Comparison of ENCODE assay signal across 9 cellular contexts in genomic region chr3:184289426-184289938, GRCh38. TPM values are rescaled to one million over a fixed set of nuclear protein-coding genes. Genes with fewer than 3 reads are reported as not detected.
DNase-seq lines count a peak whose midpoint lies in the region; ATAC-seq, FAIRE-seq and TF ChIP-seq lines count a peak whose summit lies in the region.
"Had no signal": no experiment of that assay in that cellular context is flagged by ENCODE, and none has a peak within 500 bp of the region (broad histone marks: within the 10 kb centered on the region; RNA-seq: fewer than 3 reads in every experiment).

No MANE protein-coding gene starts in this region.

- no peaks in the 10 kb centered on the region for H3K9me2 ChIP-seq in GM23248 (ENCODE audit: insufficient read depth)

- H3K4me3 ChIP-seq in AG09309 (ENCODE audit: control insufficient read depth, low read depth, low read length) = no peak overlapping the region
- H3K4me3 ChIP-seq in GM23248 = no peak overlapping the region
- H3K4me3 ChIP-seq in HepG2 (replicated peaks in 1 of 3; ENCODE audit: insufficient read depth in 1 of 3, low read depth in 2 of 3, low read length in 3 of 3) = no peak overlapping the region
- H3K4me3 ChIP-seq: ovary had no signal

- peak; percentile 74 for TF ChIP-seq RAD21 in HepG2 (CRISPR knock-in tag; IDR thresholded peaks at IDR 0.05)

- FAIRE-seq in HepG2 (lab: Jason Lieb, UNC) = peak; percentile 57

- H2AFZ ChIP-seq in GM23248 (no peak overlapping the region), HepG2 (ENCODE audit: low read length) (no peak overlapping the region)

- H3K27me3 ChIP-seq in GM23248 (replicated peaks; ENCODE audit: insufficient read depth) = no peaks in the 10 kb centered on the region
- H3K27me3 ChIP-seq in HepG2 (ENCODE audit: control insufficient read depth in 1 of 2, insufficient read depth in 2 of 2, low read length in 2 of 2) = peaks cover 3 to 24% of the 10 kb centered on the region in 2 experiments; a peak in 3 of 5 replicates
- H3K27me3 ChIP-seq: ovary had no signal

- no peaks in the 10 kb centered on the region for H3F3A ChIP-seq in GM23248 (ENCODE audit: insufficient read depth)

- POLR2A ChIA-PET in HepG2 (lab: Yijun Ruan, JAX) = no interaction called here

- no peak for TF ChIP-seq POLR2A in HepG2 (IDR thresholded peaks at IDR 0.05; ENCODE audit: insufficient read depth in 1 of 2, low read depth in 2 of 2, low read length in 2 of 2)

- in situ Hi-C loops in GM23248 (cut with MboI) = loop anchor here (10.0 kb wide), 1 partner anchor 395 kb away; no protein-coding TSS in a partner anchor
- in situ Hi-C loops in HepG2 (cut with HindIII; ENCODE audit: extremely low pct_ligation_motif_present, low pct_unique_long_range_greater_than_20kb) = no loop called here

- H4K20me1 ChIP-seq in GM23248 (ENCODE audit: insufficient read depth) (no peaks in the 10 kb centered on the region), HepG2 (ENCODE audit: insufficient read depth, low read length) (0 out of 2 replicates have a peak, but pooled peaks cover 3% of the 10 kb centered on the region)

- no peak overlapping the region for H3K27ac ChIP-seq in GM23248
- H3K27ac ChIP-seq in HepG2 (ENCODE audit: extremely low read length, insufficient read depth, low read length) = no peak overlapping the region
- H3K27ac ChIP-seq: ovary had no signal

- intact Hi-C loops in HepG2 (cut with micrococcal nuclease; ENCODE audit: unreplicated experiment) = loop anchor here (1.0 to 10.0 kb wide), 3 partner anchors 39 to 392 kb away; partner anchors contain the start of gene VWA5B2

- H3K9me3 ChIP-seq in GM23248 (ENCODE audit: low read depth) = no peaks in the 10 kb centered on the region
- no peaks in the 10 kb centered on the region for H3K9me3 ChIP-seq in HepG2 (ENCODE audit: low read length)
- H3K9me3 ChIP-seq: ovary had no signal

- no peak for TF ChIP-seq EP300 in HepG2 (IDR thresholded peaks at IDR 0.05; ENCODE audit: low read depth in 2 of 2, low read length in 2 of 2)
- no peak for TF ChIP-seq EP300 in HepG2 (CRISPR knock-in tag; IDR thresholded peaks at IDR 0.05; ENCODE audit: borderline replicate concordance)

- H3K79me2 ChIP-seq in GM23248 (ENCODE audit: insufficient read depth) (no peaks in the 10 kb centered on the region), HepG2 (ENCODE audit: insufficient read depth, low read length) (no peaks in the 10 kb centered on the region)

- TF ChIP-seq CTCF in AG09309 (IDR thresholded peaks at IDR 0.05; ENCODE audit: control insufficient read depth, insufficient read depth, low read depth, low read length, missing control alignments) (peak; percentile 70), HepG2 (CRISPR knock-in tag; IDR thresholded peaks at IDR 0.05) (peak; percentile 89)

- H3K4me2 ChIP-seq in GM23248 (ENCODE audit: unreplicated experiment) (no peak overlapping the region), HepG2 (ENCODE audit: low read depth, low read length) (no peak overlapping the region)

- 7 to 8% methylated on average over 10 of the region's 10 CpGs for WGBS in GM23248 (ENCODE audit: low coverage in 1 of 2, low lambda C conversion rate in 2 of 2, missing lambda C conversion rate in 2 of 2), 2 experiments
- 3% methylated on average over 9 of the region's 10 CpGs for WGBS in HepG2 (ENCODE audit: low lambda C conversion rate)

- H3K36me3 ChIP-seq in GM23248 (ENCODE audit: low read depth) (no peaks in the 10 kb centered on the region), HepG2 (replicated peaks in 1 of 2; ENCODE audit: control insufficient read depth in 1 of 2, insufficient read depth in 2 of 2, low read length in 2 of 2) (no peaks in the 10 kb centered on the region)
- H3K36me3 ChIP-seq: ovary had no signal

- H3K4me1 ChIP-seq in GM23248 (ENCODE audit: insufficient read depth) = no peaks in the 10 kb centered on the region
- H3K4me1 ChIP-seq in HepG2 (ENCODE audit: insufficient read depth, low read length) = peaks cover 44% of the 10 kb centered on the region

- CTCF ChIA-PET in HepG2 (lab: Yijun Ruan, JAX; ENCODE audit: low intra/inter-chr PET ratio, low total read pairs) = interaction anchor here (1.0 to 1.6 kb wide), 2 partner anchors 62 to 144 kb away, joined by 3 read pairs; no protein-coding TSS in a partner anchor

- DNase-seq in AG09309 (ENCODE audit: low read depth) = no peak
- DNase-seq in GM23248 = peak; percentile 65
- peak; percentile 75 for DNase-seq in NCI-H345 (lab: John Stamatoyannopoulos, UW)
- DNase-seq in activated CD4-positive, CD25-positive, alpha-beta regulatory T cell treated with anti-CD3 and anti-CD28 coated beads, Interleukin-2, amount 50 U/mL, for 72 hours = peak; percentile 64
- DNase-seq in cerebellum (ENCODE audit: low spot score) = peak; percentile 65
- DNase-seq in HepG2 (ENCODE audit: low spot score) = no peak
- DNase-seq in stimulated activated CD8-positive, alpha-beta memory T cell treated with anti-CD3 and anti-CD28 coated beads, Interleukin-15, amount 100 ng/mL, for 4 hours (ENCODE audit: low read depth in 2 of 2) = peak; percentile 22 to 24

- peak; percentile 34 for ATAC-seq in HepG2
- no peak for ATAC-seq in HG02973 (IDR thresholded peaks at IDR 0.05; ENCODE audit: unreplicated experiment)

- H3K9ac ChIP-seq in GM23248 (no peak overlapping the region), HepG2 (ENCODE audit: insufficient read depth, low read depth, low read length) (no peak overlapping the region)

- no TSS peak for BruUV-seq in HepG2 (replicated peaks; lab: Mats Ljungman, UMichigan)

RNA-seq across cellular contexts. Expression of gene PSMD2, which starts 9.6 kb away (rescaled TPM):
- total RNA-seq in GM23248 (2014; rRNA removed; shearing (Covaris generic)) = 596 and 602 TPM in 2 replicates
- 513 and 518 TPM in 2 replicates for polyA plus RNA-seq in GM23248 (2016; fragmentation: Nextera tagmentation; extraction: Ambion mirVana)
- 188 TPM for total RNA-seq in cerebellum
- total RNA-seq in HepG2 (2016; rRNA removed; fragmentation: Illumina TruSeq; extraction: Trizol) = 200 and 312 TPM in 2 replicates
- total RNA-seq in HepG2 (2016; cell fraction: cytosol; rRNA removed; fragmentation: Illumina TruSeq; extraction: Trizol; ENCODE audit: low read depth) = 27.9 and 35.3 TPM in 2 replicates
- 208 and 307 TPM in 2 replicates for total RNA-seq in HepG2 (2016; cell fraction: insoluble cytoplasmic fraction; rRNA removed; fragmentation: Illumina TruSeq; extraction: Trizol)
- total RNA-seq in HepG2 (2016; cell fraction: membrane; rRNA removed; fragmentation: Illumina TruSeq; extraction: Trizol) = 69.9 and 70.8 TPM in 2 replicates
- total RNA-seq in HepG2 (2016; cell fraction: nucleus; rRNA removed; fragmentation: Illumina TruSeq; extraction: Trizol) = 130 and 133 TPM in 2 replicates
- 125 and 152 TPM in 2 replicates for polyA plus RNA-seq in HepG2 (2011; rRNA removed)
- 165 and 166 TPM in 2 replicates for polyA plus RNA-seq in HepG2 (2011; cell fraction: cytosol; rRNA removed)
- polyA plus RNA-seq in HepG2 (2011; cell fraction: nucleus; rRNA removed) = 110 and 125 TPM in 2 replicates
- 116 and 117 TPM in 2 replicates for polyA plus RNA-seq in HepG2 (2012)
- polyA plus RNA-seq in HepG2 (2016; cell fraction: cytosol; fragmentation: Illumina TruSeq; extraction: Trizol; ENCODE audit: low read depth) = 19.9 and 25.2 TPM in 2 replicates
- polyA plus RNA-seq in HepG2 (2016; cell fraction: insoluble cytoplasmic fraction; fragmentation: Illumina TruSeq; extraction: Trizol; ENCODE audit: low read depth) = 253 and 295 TPM in 2 replicates
- 36.4 and 42.7 TPM in 2 replicates for polyA plus RNA-seq in HepG2 (2016; cell fraction: membrane; fragmentation: Illumina TruSeq; extraction: Trizol; ENCODE audit: low read depth)
- 155 and 167 TPM in 2 replicates for polyA plus RNA-seq in HepG2 (2016; cell fraction: nucleus; fragmentation: Illumina TruSeq; extraction: Trizol; ENCODE audit: insufficient read depth, low read depth)
- 351 and 796 TPM in 2 replicates for polyA minus RNA-seq in HepG2 (2011; rRNA and poly(A)+ RNA removed; ENCODE audit: low replicate concordance)
- 127 and 152 TPM in 2 replicates for polyA minus RNA-seq in HepG2 (2011; cell fraction: cytosol; rRNA and poly(A)+ RNA removed)
- polyA minus RNA-seq in HepG2 (2011; cell fraction: nucleus; rRNA and poly(A)+ RNA removed) = 99.4 and 123 TPM in 2 replicates

RNA-seq across cellular contexts. Expression of gene ECE2, which starts 13.7 kb away (rescaled TPM):
- not detected in 2 replicates for total RNA-seq in GM23248 (2014; rRNA removed; shearing (Covaris generic))
- polyA plus RNA-seq in GM23248 (2016; fragmentation: Nextera tagmentation; extraction: Ambion mirVana) = not detected in 2 replicates
- total RNA-seq in cerebellum = 10.1 TPM
- total RNA-seq in HepG2 (2016; rRNA removed; fragmentation: Illumina TruSeq; extraction: Trizol) = not detected in 2 replicates
- total RNA-seq in HepG2 (2016; cell fraction: cytosol; rRNA removed; fragmentation: Illumina TruSeq; extraction: Trizol; ENCODE audit: low read depth) = not detected in 2 replicates
- not detected in 2 replicates for total RNA-seq in HepG2 (2016; cell fraction: insoluble cytoplasmic fraction; rRNA removed; fragmentation: Illumina TruSeq; extraction: Trizol)
- total RNA-seq in HepG2 (2016; cell fraction: membrane; rRNA removed; fragmentation: Illumina TruSeq; extraction: Trizol) = not detected in 2 replicates
- total RNA-seq in HepG2 (2016; cell fraction: nucleus; rRNA removed; fragmentation: Illumina TruSeq; extraction: Trizol) = not detected in 2 replicates
- 0.03 TPM in 1 of 2 replicates, not detected in the other for polyA plus RNA-seq in HepG2 (2011; rRNA removed)
- not detected in 2 replicates for polyA plus RNA-seq in HepG2 (2011; cell fraction: cytosol; rRNA removed)
- 0.10 and 0.16 TPM in 2 replicates for polyA plus RNA-seq in HepG2 (2011; cell fraction: nucleus; rRNA removed)
- not detected in 2 replicates for polyA plus RNA-seq in HepG2 (2012)
- not detected in 2 replicates for polyA plus RNA-seq in HepG2 (2016; cell fraction: cytosol; fragmentation: Illumina TruSeq; extraction: Trizol; ENCODE audit: low read depth)
- not detected in 2 replicates for polyA plus RNA-seq in HepG2 (2016; cell fraction: insoluble cytoplasmic fraction; fragmentation: Illumina TruSeq; extraction: Trizol; ENCODE audit: low read depth)
- not detected in 2 replicates for polyA plus RNA-seq in HepG2 (2016; cell fraction: membrane; fragmentation: Illumina TruSeq; extraction: Trizol; ENCODE audit: low read depth)
- not detected in 2 replicates for polyA plus RNA-seq in HepG2 (2016; cell fraction: nucleus; fragmentation: Illumina TruSeq; extraction: Trizol; ENCODE audit: insufficient read depth, low read depth)
- polyA minus RNA-seq in HepG2 (2011; rRNA and poly(A)+ RNA removed; ENCODE audit: low replicate concordance) = 0.14 TPM in 1 of 2 replicates, not detected in the other
- polyA minus RNA-seq in HepG2 (2011; cell fraction: cytosol; rRNA and poly(A)+ RNA removed) = not detected in 2 replicates
- polyA minus RNA-seq in HepG2 (2011; cell fraction: nucleus; rRNA and poly(A)+ RNA removed) = not detected in 2 replicates
- total RNA-seq: ovary had no signal

RNA-seq across cellular contexts. Expression of gene EIF4G1, which starts 24.9 kb away (rescaled TPM):
- total RNA-seq in GM23248 (2014; rRNA removed; shearing (Covaris generic)) = 366 and 370 TPM in 2 replicates
- polyA plus RNA-seq in GM23248 (2016; fragmentation: Nextera tagmentation; extraction: Ambion mirVana) (183 and 184 TPM in 2 replicates), HepG2 (2011; rRNA removed) (208 and 228 TPM in 2 replicates)
- total RNA-seq in cerebellum (83.3 TPM), HepG2 (2016; rRNA removed; fragmentation: Illumina TruSeq; extraction: Trizol) (213 and 244 TPM in 2 replicates)
- 19.7 and 27.8 TPM in 2 replicates for total RNA-seq in HepG2 (2016; cell fraction: cytosol; rRNA removed; fragmentation: Illumina TruSeq; extraction: Trizol; ENCODE audit: low read depth)
- 208 and 223 TPM in 2 replicates for total RNA-seq in HepG2 (2016; cell fraction: insoluble cytoplasmic fraction; rRNA removed; fragmentation: Illumina TruSeq; extraction: Trizol)
- total RNA-seq in HepG2 (2016; cell fraction: membrane; rRNA removed; fragmentation: Illumina TruSeq; extraction: Trizol) = 77.1 and 81.4 TPM in 2 replicates
- total RNA-seq in HepG2 (2016; cell fraction: nucleus; rRNA removed; fragmentation: Illumina TruSeq; extraction: Trizol) = 163 and 210 TPM in 2 replicates
- 139 and 145 TPM in 2 replicates for polyA plus RNA-seq in HepG2 (2011; cell fraction: cytosol; rRNA removed)
- polyA plus RNA-seq in HepG2 (2011; cell fraction: nucleus; rRNA removed) = 229 and 287 TPM in 2 replicates
- 122 and 142 TPM in 2 replicates for polyA plus RNA-seq in HepG2 (2012)
- polyA plus RNA-seq in HepG2 (2016; cell fraction: cytosol; fragmentation: Illumina TruSeq; extraction: Trizol; ENCODE audit: low read depth) = 15.3 and 16.7 TPM in 2 replicates
- 217 and 276 TPM in 2 replicates for polyA plus RNA-seq in HepG2 (2016; cell fraction: insoluble cytoplasmic fraction; fragmentation: Illumina TruSeq; extraction: Trizol; ENCODE audit: low read depth)
- 53.0 and 64.3 TPM in 2 replicates for polyA plus RNA-seq in HepG2 (2016; cell fraction: membrane; fragmentation: Illumina TruSeq; extraction: Trizol; ENCODE audit: low read depth)
- polyA plus RNA-seq in HepG2 (2016; cell fraction: nucleus; fragmentation: Illumina TruSeq; extraction: Trizol; ENCODE audit: insufficient read depth, low read depth) = 324 and 332 TPM in 2 replicates
- polyA minus RNA-seq in HepG2 (2011; rRNA and poly(A)+ RNA removed; ENCODE audit: low replicate concordance) = 348 and 721 TPM in 2 replicates
- 122 and 123 TPM in 2 replicates for polyA minus RNA-seq in HepG2 (2011; cell fraction: cytosol; rRNA and poly(A)+ RNA removed)
- polyA minus RNA-seq in HepG2 (2011; cell fraction: nucleus; rRNA and poly(A)+ RNA removed) = 107 and 113 TPM in 2 replicates

RNA-seq across cellular contexts. Expression of gene CAMK2N2, which starts 28.1 kb away (rescaled TPM):
- total RNA-seq in GM23248 (2014; rRNA removed; shearing (Covaris generic)) = 0.11 TPM in 1 of 2 replicates, not detected in the other
- polyA plus RNA-seq in GM23248 (2016; fragmentation: Nextera tagmentation; extraction: Ambion mirVana) (0.14 TPM in 1 of 2 replicates, not detected in the other), HepG2 (2011; rRNA removed) (0.04 and 0.12 TPM in 2 replicates)
- total RNA-seq in cerebellum (5.8 TPM), HepG2 (2016; rRNA removed; fragmentation: Illumina TruSeq; extraction: Trizol) (0.27 TPM in 1 of 2 replicates, not detected in the other)
- total RNA-seq in HepG2 (2016; cell fraction: cytosol; rRNA removed; fragmentation: Illumina TruSeq; extraction: Trizol; ENCODE audit: low read depth) = not detected in 2 replicates
- total RNA-seq in HepG2 (2016; cell fraction: insoluble cytoplasmic fraction; rRNA removed; fragmentation: Illumina TruSeq; extraction: Trizol) = 0.09 and 0.27 TPM in 2 replicates
- total RNA-seq in HepG2 (2016; cell fraction: membrane; rRNA removed; fragmentation: Illumina TruSeq; extraction: Trizol) = 0.34 and 0.72 TPM in 2 replicates
- total RNA-seq in HepG2 (2016; cell fraction: nucleus; rRNA removed; fragmentation: Illumina TruSeq; extraction: Trizol) = not detected in 2 replicates
- 0.07 and 0.08 TPM in 2 replicates for polyA plus RNA-seq in HepG2 (2011; cell fraction: cytosol; rRNA removed)
- polyA plus RNA-seq in HepG2 (2011; cell fraction: nucleus; rRNA removed) = 0.09 and 0.16 TPM in 2 replicates
- polyA plus RNA-seq in HepG2 (2012) = not detected in 2 replicates
- polyA plus RNA-seq in HepG2 (2016; cell fraction: cytosol; fragmentation: Illumina TruSeq; extraction: Trizol; ENCODE audit: low read depth) = 0.95 and 1.1 TPM in 2 replicates
- not detected in 2 replicates for polyA plus RNA-seq in HepG2 (2016; cell fraction: insoluble cytoplasmic fraction; fragmentation: Illumina TruSeq; extraction: Trizol; ENCODE audit: low read depth)
- polyA plus RNA-seq in HepG2 (2016; cell fraction: membrane; fragmentation: Illumina TruSeq; extraction: Trizol; ENCODE audit: low read depth) = 1.00 and 1.2 TPM in 2 replicates
- 0.46 and 0.47 TPM in 2 replicates for polyA plus RNA-seq in HepG2 (2016; cell fraction: nucleus; fragmentation: Illumina TruSeq; extraction: Trizol; ENCODE audit: insufficient read depth, low read depth)
- polyA minus RNA-seq in HepG2 (2011; rRNA and poly(A)+ RNA removed; ENCODE audit: low replicate concordance) = 7.5 TPM in 1 of 2 replicates, not detected in the other
- polyA minus RNA-seq in HepG2 (2011; cell fraction: cytosol; rRNA and poly(A)+ RNA removed) = 0.44 TPM in 1 of 2 replicates, not detected in the other
- polyA minus RNA-seq in HepG2 (2011; cell fraction: nucleus; rRNA and poly(A)+ RNA removed) = not detected in 2 replicates

RNA-seq across cellular contexts. Expression of gene EEF1AKMT4, which starts 40.0 kb away (rescaled TPM):
- 4.0 and 7.2 TPM in 2 replicates for total RNA-seq in GM23248 (2014; rRNA removed; shearing (Covaris generic))
- polyA plus RNA-seq in GM23248 (2016; fragmentation: Nextera tagmentation; extraction: Ambion mirVana) (5.3 and 6.1 TPM in 2 replicates), HepG2 (2011; rRNA removed) (14.6 and 15.8 TPM in 2 replicates)
- total RNA-seq in cerebellum (0.91 TPM), HepG2 (2016; rRNA removed; fragmentation: Illumina TruSeq; extraction: Trizol) (13.1 and 16.4 TPM in 2 replicates)
- total RNA-seq in HepG2 (2016; cell fraction: cytosol; rRNA removed; fragmentation: Illumina TruSeq; extraction: Trizol; ENCODE audit: low read depth) = 3.9 and 4.5 TPM in 2 replicates
- 14.7 and 16.4 TPM in 2 replicates for total RNA-seq in HepG2 (2016; cell fraction: insoluble cytoplasmic fraction; rRNA removed; fragmentation: Illumina TruSeq; extraction: Trizol)
- total RNA-seq in HepG2 (2016; cell fraction: membrane; rRNA removed; fragmentation: Illumina TruSeq; extraction: Trizol) = 7.3 and 8.6 TPM in 2 replicates
- 6.3 and 6.6 TPM in 2 replicates for total RNA-seq in HepG2 (2016; cell fraction: nucleus; rRNA removed; fragmentation: Illumina TruSeq; extraction: Trizol)
- 21.1 and 28.9 TPM in 2 replicates for polyA plus RNA-seq in HepG2 (2011; cell fraction: cytosol; rRNA removed)
- 9.1 and 9.2 TPM in 2 replicates for polyA plus RNA-seq in HepG2 (2011; cell fraction: nucleus; rRNA removed)
- 6.5 and 12.4 TPM in 2 replicates for polyA plus RNA-seq in HepG2 (2012)
- polyA plus RNA-seq in HepG2 (2016; cell fraction: cytosol; fragmentation: Illumina TruSeq; extraction: Trizol; ENCODE audit: low read depth) = 4.8 and 4.9 TPM in 2 replicates
- polyA plus RNA-seq in HepG2 (2016; cell fraction: insoluble cytoplasmic fraction; fragmentation: Illumina TruSeq; extraction: Trizol; ENCODE audit: low read depth) = 17.4 and 17.7 TPM in 2 replicates
- 7.4 and 7.6 TPM in 2 replicates for polyA plus RNA-seq in HepG2 (2016; cell fraction: membrane; fragmentation: Illumina TruSeq; extraction: Trizol; ENCODE audit: low read depth)
- polyA plus RNA-seq in HepG2 (2016; cell fraction: nucleus; fragmentation: Illumina TruSeq; extraction: Trizol; ENCODE audit: insufficient read depth, low read depth) = 6.9 and 8.1 TPM in 2 replicates
- 33.3 and 107 TPM in 2 replicates for polyA minus RNA-seq in HepG2 (2011; rRNA and poly(A)+ RNA removed; ENCODE audit: low replicate concordance)
- 4.6 and 4.7 TPM in 2 replicates for polyA minus RNA-seq in HepG2 (2011; cell fraction: cytosol; rRNA and poly(A)+ RNA removed)
- polyA minus RNA-seq in HepG2 (2011; cell fraction: nucleus; rRNA and poly(A)+ RNA removed) = 7.3 and 9.4 TPM in 2 replicates

Comparison
In these comparisons a context has a peak if more than half of its experiments do, and no peak if none do; other contexts are left out.
1. DNase-seq: peak in GM23248 (single experiment), NCI-H345 (single experiment), activated CD4-positive, CD25-positive, alpha-beta regulatory T cell treated with anti-CD3 and anti-CD28 coated beads, Interleukin-2, amount 50 U/mL, for 72 hours (single experiment), cerebellum (single experiment) and stimulated activated CD8-positive, alpha-beta memory T cell treated with anti-CD3 and anti-CD28 coated beads, Interleukin-15, amount 100 ng/mL, for 4 hours (2 of 2); none in AG09309 (single experiment) and HepG2 (single experiment).
2. RNA of gene ECE2, which starts 13.7 kb away (total RNA-seq): 10.1 TPM in cerebellum (single experiment); not detected in GM23248 and not detected in HepG2; every median in the first group is over 10 times any median in the second.